Comparison of ENCODE assay signal across 8 cellular contexts in the genomic region with DNA sequence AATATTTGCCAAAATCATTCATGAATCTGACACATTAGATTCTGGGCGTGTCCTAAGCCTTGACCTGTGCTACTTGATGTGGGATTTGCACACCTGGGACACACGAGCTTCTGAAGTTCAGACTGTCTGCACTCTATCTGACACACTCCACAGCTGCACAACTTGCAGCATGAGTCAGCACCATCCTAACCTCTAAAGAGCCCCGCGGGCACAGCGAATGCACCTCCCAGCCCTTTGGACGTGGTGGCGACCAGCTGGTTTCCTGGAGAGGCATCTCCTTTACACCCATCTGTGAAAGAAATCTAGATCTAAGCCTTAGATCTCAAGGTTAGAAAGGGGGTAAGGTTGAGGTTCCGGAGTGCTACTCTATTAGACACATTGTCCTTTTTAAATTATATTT.
DNase-seq lines count a peak whose midpoint lies in the region; ATAC-seq and TF ChIP-seq lines count a peak whose summit lies in the region.

No MANE protein-coding gene starts in this region.

- H3K36me3 ChIP-seq in brain microvascular endothelial cell (replicated peaks), result no peaks in the 10 kb centered on the region

- in situ Hi-C loops in brain microvascular endothelial cell (cut with HindIII; ENCODE audit: low pct_ligation_motif_present, low sequenced_read_pairs), result no loop called here

- no peak for DNase-seq in Right ventricle myocardium inferior (ENCODE audit: missing footprints)
- no peak for DNase-seq in cardiac septum (ENCODE audit: low spot score)
- DNase-seq in brain microvascular endothelial cell, result peak; percentile 69
- no peak for DNase-seq in activated CD8-positive, alpha-beta memory T cell treated with anti-CD3 and anti-CD28 coated beads, Interleukin-2, amount 50 U/mL, for 4 hours
- no peak for DNase-seq in GM10248 (ENCODE audit: extremely low spot score)
- DNase-seq in NCI-H2227 (lab: John Stamatoyannopoulos, UW; ENCODE audit: unreplicated experiment), result no peak
- DNase-seq in GM03348 (ENCODE audit: low spot score), result no peak

- no peak for TF ChIP-seq CTCF in brain microvascular endothelial cell (IDR thresholded peaks at IDR 0.05; ENCODE audit: low read depth, low read length, missing control alignments)
- TF ChIP-seq CTCF in GM10248 (IDR thresholded peaks at IDR 0.05; ENCODE audit: control extremely low read depth, extremely low read depth, low read depth, missing control alignments), result no peak

- peak overlapping the region; percentile 36 for H3K27ac ChIP-seq in brain microvascular endothelial cell

- H3K27me3 ChIP-seq in brain microvascular endothelial cell (replicated peaks), result no peaks in the 10 kb centered on the region

- CTCF ChIA-PET in GM10248 (lab: Yijun Ruan, JAX), result no interaction called here

- no peak overlapping the region for H3K4me3 ChIP-seq in brain microvascular endothelial cell (ENCODE audit: low read depth, low read length)

- intact Hi-C loops in Right ventricle myocardium inferior (cut with DNase I), result no loop called here
- intact Hi-C loops in cardiac septum (cut with DNase I), result no loop called here

- ATAC-seq in Right ventricle myocardium inferior (peak; percentile 33), HG03520 (IDR thresholded peaks at IDR 0.05; ENCODE audit: unreplicated experiment) (peak; percentile 61)

- POLR2A ChIA-PET in GM10248 (lab: Yijun Ruan, JAX), result no interaction called here
